ENCODE assay signal across 21 cellular contexts in genomic region chr11:69305885-69306540, GRCh38. TPM values are rescaled to one million over a fixed set of nuclear protein-coding genes. Genes with fewer than 3 reads are reported as not detected.
"Had no signal": no experiment of that assay in that cellular context is flagged by ENCODE, and none has a peak within 500 bp of the region (broad histone marks: within the 10 kb centered on the region; RNA-seq: fewer than 3 reads in every experiment).

No MANE protein-coding gene starts in this region.

- ATAC-seq: mucosa of descending colon; stimulated activated naive CD8-positive, alpha-beta T cell treated with anti-CD3 and anti-CD28 coated beads, Interleukin-15, Interleukin-2, amounts not matched to agents 100 U/mL and 50 U/mL, for 24 hours had no signal

- H3K4me3 Mint-ChIP-seq: naive B cell had no signal

- H3K27me3 ChIP-seq: ascending aorta, breast epithelium, tibial nerve, uterus had no signal

- H3K36me3 Mint-ChIP-seq: naive B cell had no signal

- H3K27ac ChIP-seq: ascending aorta, breast epithelium, left ventricle myocardium inferior, skin epidermis, tibial nerve, uterus, VCaP had no signal

- H3K4me1 ChIP-seq: uterus had no signal

- H3K9me3 ChIP-seq: ascending aorta, breast epithelium, left ventricle myocardium inferior, mucosa of descending colon, tibial nerve, uterus had no signal

- FAIRE-seq: frontal cortex, keratinocyte had no signal

- H3K27me3 Mint-ChIP-seq: naive B cell had no signal

- H3K4me3 ChIP-seq: ascending aorta, breast epithelium, left ventricle myocardium inferior, mucosa of descending colon, skin epidermis, tibial nerve, uterus had no signal

- DNase-seq: activated CD4-positive, CD25-positive, alpha-beta regulatory T cell treated with anti-CD3 and anti-CD28 coated beads, Interleukin-2, amount 50 U/mL, for 72 hours; activated CD8-positive, alpha-beta memory T cell treated with anti-CD3 and anti-CD28 coated beads for 24 hours; activated CD8-positive, alpha-beta memory T cell treated with anti-CD3 and anti-CD28 coated beads, Interleukin-2, amount 50 U/mL, for 48 hours; activated effector memory CD4-positive, alpha-beta T cell treated with Interleukin-2 at 50 U/mL for 16 hours; activated naive CD4-positive, alpha-beta T cell treated with anti-CD3 and anti-CD28 coated beads, Interleukin-2, amount 50 U/mL, for 16 hours; activated T-cell treated with anti-CD3 and anti-CD28 coated beads, Interleukin-2, amount 50 U/mL, for 48 hours; cortex of kidney; hypothalamus; left ventricle myocardium inferior; naive B cell; stimulated activated naive CD8-positive, alpha-beta T cell treated with anti-CD3 and anti-CD28 coated beads, Interleukin-15, Interleukin-2, amounts not matched to agents 100 U/mL and 50 U/mL, for 24 hours; T-helper 2 cell; uterus had no signal

- H3K36me3 ChIP-seq: ascending aorta, breast epithelium, left ventricle myocardium inferior, tibial nerve, uterus had no signal

RNA-seq across cellular contexts. Expression of gene MYEOV, which starts 12.1 kb away (rescaled TPM):
- total RNA-seq: ascending aorta, frontal cortex, left ventricle myocardium inferior had no signal
